In genomic region chr5:177425801-177426565, GRCh38 we compare ENCODE assay signal across 8 cellular contexts. TPM values are rescaled to one million over a fixed set of nuclear protein-coding genes. Genes with fewer than 3 reads are reported as not detected.
DNase-seq lines count a peak whose midpoint lies in the region; ATAC-seq and TF ChIP-seq lines count a peak whose summit lies in the region.

No MANE protein-coding gene starts in this region.

- peak; percentile 95 for TF ChIP-seq POLR2A in GM19193 (IDR thresholded peaks at IDR 0.05; ENCODE audit: extremely low read depth, insufficient read depth, insufficient read length)

- DNase-seq in Ammon's horn (ENCODE audit: low spot score): peak; percentile 100
- peak; percentile 100 for DNase-seq in NCI-H460 (ENCODE audit: extremely low read depth, low read depth)
- peak; percentile 99 for DNase-seq in activated CD4-positive, alpha-beta T cell treated with anti-CD3 and anti-CD28 coated beads for 1 hour
- peak; percentile 100 for DNase-seq in cerebellum (ENCODE audit: low spot score)
- peak; percentile 100 for DNase-seq in islet precursor cell
- DNase-seq in stimulated activated CD4-positive, alpha-beta T cell treated with anti-CD3 and anti-CD28 coated beads, Interleukin-12 subunit alpha, Interleukin-12 subunit beta, amount 100 ng/mL, for 4 hours: peak; percentile 98

- peak; percentile 77 for ATAC-seq in HG03432 (IDR thresholded peaks at IDR 0.05; ENCODE audit: unreplicated experiment)

RNA-seq across cellular contexts. Expression of gene GRK6, which starts 0.5 kb away (rescaled TPM):
- 37.8 and 38.3 TPM in 2 replicates for total RNA-seq in NCI-H460 (2014; rRNA removed; shearing (Covaris generic))
- polyA plus RNA-seq in NCI-H460 (2014; cell fraction: nucleus; rRNA removed): 45.1 and 50.9 TPM in 2 replicates
- 16.2 TPM for total RNA-seq in cerebellum

RNA-seq across cellular contexts. Expression of gene F12, which starts 16.6 kb away (rescaled TPM):
- total RNA-seq in NCI-H460 (2014; rRNA removed; shearing (Covaris generic)): 10.9 and 12.8 TPM in 2 replicates
- 21.8 and 35.3 TPM in 2 replicates for polyA plus RNA-seq in NCI-H460 (2014; cell fraction: nucleus; rRNA removed)
- 3.3 TPM for total RNA-seq in cerebellum

RNA-seq across cellular contexts. Expression of gene PRR7, which starts 20.6 kb away (rescaled TPM):
- total RNA-seq in NCI-H460 (2014; rRNA removed; shearing (Covaris generic)): 29.8 and 34.5 TPM in 2 replicates
- 124 and 127 TPM in 2 replicates for polyA plus RNA-seq in NCI-H460 (2014; cell fraction: nucleus; rRNA removed)
- total RNA-seq in cerebellum: 5.9 TPM

RNA-seq across cellular contexts. Expression of gene PFN3, which starts 25.5 kb away (rescaled TPM):
- total RNA-seq in NCI-H460 (2014; rRNA removed; shearing (Covaris generic)): not detected in 2 replicates
- not detected in 2 replicates for polyA plus RNA-seq in NCI-H460 (2014; cell fraction: nucleus; rRNA removed)
- not detected for total RNA-seq in cerebellum

RNA-seq across cellular contexts. Expression of gene SLC34A1, which starts 41.7 kb away (rescaled TPM):
- total RNA-seq in NCI-H460 (2014; rRNA removed; shearing (Covaris generic)): not detected in 2 replicates
- polyA plus RNA-seq in NCI-H460 (2014; cell fraction: nucleus; rRNA removed): not detected in 2 replicates
- total RNA-seq in cerebellum: not detected

Comparison
In these comparisons a context has a peak if more than half of its experiments do, and no peak if none do; other contexts are left out.
1. Peak in every context shown above with its lines: DNase-seq and ATAC-seq.